Comparison of ENCODE assay signal across 8 cellular contexts in the genomic region with DNA sequence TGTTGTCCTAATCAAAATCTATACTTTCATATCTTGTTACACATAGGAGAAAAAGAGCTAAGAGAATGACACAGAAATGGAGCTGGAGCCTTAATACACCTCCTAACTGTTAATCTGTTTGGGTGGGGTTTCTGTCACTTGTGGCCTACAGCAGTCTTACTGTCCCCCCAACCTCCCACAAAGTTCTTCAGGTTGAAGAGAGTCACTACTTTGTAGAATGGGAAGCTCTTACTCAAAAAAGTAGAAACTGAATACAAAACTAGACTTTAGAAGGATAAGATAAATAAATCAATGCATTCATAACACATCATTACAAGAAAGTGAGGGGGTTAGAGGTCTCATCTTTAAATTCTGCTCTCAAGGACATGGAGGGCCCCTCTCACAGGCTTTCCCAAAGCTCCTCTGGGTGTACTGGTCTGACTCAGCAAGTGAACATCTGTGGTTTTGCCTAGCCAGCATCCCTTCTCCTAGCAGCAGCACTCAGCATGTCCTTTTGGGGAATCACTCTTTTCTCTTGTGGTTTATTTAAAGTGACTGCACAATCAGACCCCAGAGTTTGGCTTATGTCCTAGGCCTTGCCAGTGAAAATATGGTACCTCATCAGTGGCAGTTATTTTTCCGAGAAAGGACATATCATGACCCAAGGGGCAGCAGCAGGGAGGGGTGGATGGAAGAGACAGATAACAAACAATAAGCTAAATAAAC. TPM values are rescaled to one million over a fixed set of nuclear protein-coding genes. Genes with fewer than 3 reads are reported as not detected.
DNase-seq lines count a peak whose midpoint lies in the region; TF ChIP-seq lines count a peak whose summit lies in the region.

No MANE protein-coding gene starts in this region.

- DNase-seq in Calu3 (no peak), HT1080 (ENCODE audit: low read depth) (peak; percentile 70), mesothelial cell of epicardium (ENCODE audit: low spot score in 2 of 2, unreplicated experiment in 2 of 2) (no peak), DMS114 treated with DMSO at 0.1 percent for 48 hours (lab: John Stamatoyannopoulos, UW; ENCODE audit: unreplicated experiment) (no peak), NCI-H2196 treated with DMSO at 0.1 percent for 48 hours (lab: John Stamatoyannopoulos, UW; ENCODE audit: unreplicated experiment) (no peak), DMS153 treated with DMSO at 0.1 percent for 48 hours (lab: John Stamatoyannopoulos, UW; ENCODE audit: unreplicated experiment) (no peak), activated gamma-delta T cell (lab: John Stamatoyannopoulos, UW) (no peak)
- DNase-seq in activated T-helper 2 cell treated with anti-CD3 and anti-CD28 coated beads, Interferon-gamma antibody, Interleukin-2, Interleukin-4, amounts not matched to agents 10 μg/mL and 5 μg/mL and 100 μg/mL, durations not matched to agents 14 hours and 24 hours and 36 hours (ENCODE audit: low spot score), result no peak

- H3K27ac Mint-ChIP-seq in Calu3 (ENCODE audit: unreplicated experiment), result no peak overlapping the region
- no peak overlapping the region for H3K27ac Mint-ChIP-seq in activated T-helper 2 cell treated with anti-CD3 and anti-CD28 coated beads, Interferon-gamma antibody, Interleukin-2, Interleukin-4, amounts not matched to agents 10 μg/mL and 5 μg/mL and 100 μg/mL, durations not matched to agents 14 hours and 24 hours and 36 hours
- no peak overlapping the region for H3K27ac Mint-ChIP-seq in mesothelial cell of epicardium

- intact Hi-C loops in Calu3 (cut with micrococcal nuclease; ENCODE audit: unreplicated experiment), result no loop called here
- intact Hi-C loops in activated T-helper 2 cell treated with anti-CD3 and anti-CD28 coated beads, Interferon-gamma antibody, Interleukin-2, Interleukin-4, amounts not matched to agents 10 μg/mL and 5 μg/mL and 100 μg/mL, durations not matched to agents 14 hours and 24 hours and 36 hours (cut with micrococcal nuclease), result loop anchor here (1.0 to 2.0 kb wide), 2 partner anchors 21 to 108 kb away; no protein-coding TSS in a partner anchor

- H3K4me3 Mint-ChIP-seq in Calu3 (ENCODE audit: low read depth, unreplicated experiment) (peak overlapping the region; percentile 63), mesothelial cell of epicardium (peak overlapping the region; percentile 75)
- H3K4me3 Mint-ChIP-seq in activated T-helper 2 cell treated with anti-CD3 and anti-CD28 coated beads, Interferon-gamma antibody, Interleukin-2, Interleukin-4, amounts not matched to agents 10 μg/mL and 5 μg/mL and 100 μg/mL, durations not matched to agents 14 hours and 24 hours and 36 hours (ENCODE audit: low read depth), result peak overlapping the region; percentile 40

- CTCF ChIA-PET in Calu3 (lab: Charles Lee), result no interaction called here

- peaks cover 19% of the 10 kb centered on the region for H3K27me3 Mint-ChIP-seq in Calu3 (ENCODE audit: unreplicated experiment)
- peaks cover 27% of the 10 kb centered on the region for H3K27me3 Mint-ChIP-seq in activated T-helper 2 cell treated with anti-CD3 and anti-CD28 coated beads, Interferon-gamma antibody, Interleukin-2, Interleukin-4, amounts not matched to agents 10 μg/mL and 5 μg/mL and 100 μg/mL, durations not matched to agents 14 hours and 24 hours and 36 hours (ENCODE audit: low read depth)
- peaks cover 30% of the 10 kb centered on the region for H3K27me3 Mint-ChIP-seq in mesothelial cell of epicardium (ENCODE audit: low read depth)

- TF ChIP-seq CTCF in Calu3 (IDR thresholded peaks at IDR 0.05; ENCODE audit: unreplicated experiment), result no peak
- TF ChIP-seq CTCF in mesothelial cell of epicardium (IDR thresholded peaks at IDR 0.05; ENCODE audit: unreplicated experiment), result no peak

- H3K36me3 Mint-ChIP-seq in Calu3 (ENCODE audit: insufficient read depth, unreplicated experiment) (peaks cover 20% of the 10 kb centered on the region), mesothelial cell of epicardium (no peaks in the 10 kb centered on the region)
- H3K36me3 Mint-ChIP-seq in activated T-helper 2 cell treated with anti-CD3 and anti-CD28 coated beads, Interferon-gamma antibody, Interleukin-2, Interleukin-4, amounts not matched to agents 10 μg/mL and 5 μg/mL and 100 μg/mL, durations not matched to agents 14 hours and 24 hours and 36 hours (ENCODE audit: low read depth), result peaks cover 3% of the 10 kb centered on the region

- no peaks in the 10 kb centered on the region for H3K9me3 Mint-ChIP-seq in Calu3 (ENCODE audit: low read depth, unreplicated experiment)
- no peaks in the 10 kb centered on the region for H3K9me3 Mint-ChIP-seq in activated T-helper 2 cell treated with anti-CD3 and anti-CD28 coated beads, Interferon-gamma antibody, Interleukin-2, Interleukin-4, amounts not matched to agents 10 μg/mL and 5 μg/mL and 100 μg/mL, durations not matched to agents 14 hours and 24 hours and 36 hours
- peaks cover 3% of the 10 kb centered on the region for H3K9me3 Mint-ChIP-seq in mesothelial cell of epicardium

- no TSS peak for BruUV-seq in Calu3 (replicated peaks; lab: Mats Ljungman, UMichigan)

- H3K4me1 Mint-ChIP-seq in Calu3 (ENCODE audit: low read depth, unreplicated experiment), result peaks cover 25% of the 10 kb centered on the region
- peaks cover 32% of the 10 kb centered on the region for H3K4me1 Mint-ChIP-seq in activated T-helper 2 cell treated with anti-CD3 and anti-CD28 coated beads, Interferon-gamma antibody, Interleukin-2, Interleukin-4, amounts not matched to agents 10 μg/mL and 5 μg/mL and 100 μg/mL, durations not matched to agents 14 hours and 24 hours and 36 hours (ENCODE audit: low read depth)
- peaks cover 4% of the 10 kb centered on the region for H3K4me1 Mint-ChIP-seq in mesothelial cell of epicardium

RNA-seq across cellular contexts. Expression of a gene that starts 2.0 kb away (rescaled TPM):
- total RNA-seq in Calu3 (2022), result 29.8 and 36.4 TPM in 2 replicates
- total RNA-seq in HT1080 (2014; rRNA removed; shearing (Covaris generic)), result 22.0 and 22.6 TPM in 2 replicates
- polyA plus RNA-seq in HT1080 (2015; cell fraction: cytosol; rRNA removed), result 36.9 and 37.8 TPM in 2 replicates
- 24.9 and 25.6 TPM in 2 replicates for polyA plus RNA-seq in HT1080 (2015; cell fraction: nucleus; rRNA removed)
- 30.9 and 32.2 TPM in 2 replicates for total RNA-seq in activated T-helper 2 cell treated with anti-CD3 and anti-CD28 coated beads, Interferon-gamma antibody, Interleukin-2, Interleukin-4, amounts not matched to agents 10 μg/mL and 5 μg/mL and 100 μg/mL, durations not matched to agents 14 hours and 24 hours and 36 hours
- 27.3 to 29.6 TPM (median 28.9 TPM) in 3 replicates for total RNA-seq in mesothelial cell of epicardium

RNA-seq across cellular contexts. Expression of a gene that starts 27.2 kb away (rescaled TPM):
- total RNA-seq in Calu3 (2022), result 101 and 109 TPM in 2 replicates
- 84.4 and 102 TPM in 2 replicates for total RNA-seq in HT1080 (2014; rRNA removed; shearing (Covaris generic))
- polyA plus RNA-seq in HT1080 (2015; cell fraction: cytosol; rRNA removed), result 140 and 152 TPM in 2 replicates
- 160 and 180 TPM in 2 replicates for polyA plus RNA-seq in HT1080 (2015; cell fraction: nucleus; rRNA removed)
- 67.1 and 69.1 TPM in 2 replicates for total RNA-seq in activated T-helper 2 cell treated with anti-CD3 and anti-CD28 coated beads, Interferon-gamma antibody, Interleukin-2, Interleukin-4, amounts not matched to agents 10 μg/mL and 5 μg/mL and 100 μg/mL, durations not matched to agents 14 hours and 24 hours and 36 hours
- total RNA-seq in mesothelial cell of epicardium, result 89.3 to 93.7 TPM (median 91.8 TPM) in 3 replicates
